8 cellular contexts compared by ENCODE assay signal in the genomic region with DNA sequence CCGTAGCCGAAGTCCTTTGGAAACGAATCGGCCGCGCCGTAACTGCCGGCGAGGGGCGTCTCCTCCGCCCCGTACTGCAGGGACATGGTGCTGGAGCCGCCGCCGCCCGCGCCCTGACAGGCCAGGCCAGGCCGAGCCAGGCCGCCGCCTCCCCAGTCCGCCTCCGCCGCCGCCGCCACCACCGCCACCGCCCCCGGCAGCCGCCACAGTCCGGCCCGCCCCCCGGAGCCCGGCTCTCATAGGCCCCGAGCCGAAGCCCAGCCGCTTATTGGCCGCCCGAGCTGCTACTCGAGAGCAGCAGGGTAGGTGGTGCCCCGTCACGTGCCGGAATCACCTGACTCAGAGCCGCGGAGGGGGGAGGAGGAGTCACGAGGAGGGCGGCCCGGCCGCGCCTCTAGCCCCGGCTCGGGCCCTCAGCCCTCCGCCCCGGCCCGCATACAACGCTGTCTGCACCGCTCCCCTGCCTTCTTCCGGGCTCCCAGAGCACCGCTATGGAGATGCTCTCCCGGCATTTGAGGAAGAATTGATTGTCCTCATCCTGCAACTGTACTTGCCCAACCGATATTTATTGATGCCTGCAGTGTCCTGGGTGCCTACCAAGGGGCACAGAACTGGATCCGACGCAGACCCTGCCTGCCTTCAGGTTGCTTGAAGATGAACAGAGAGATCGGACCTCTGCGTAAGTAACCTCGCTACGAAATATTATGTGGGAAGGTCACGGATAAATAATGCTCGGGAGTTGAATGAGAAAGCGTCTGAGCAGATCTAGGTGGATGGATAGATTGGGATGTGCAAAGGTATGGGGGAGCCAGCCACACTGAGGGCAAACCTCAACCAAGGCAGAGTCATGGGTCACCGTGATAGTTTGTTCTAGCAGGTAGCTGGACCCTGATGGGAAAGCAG. TPM values are rescaled to one million over a fixed set of nuclear protein-coding genes. Genes with fewer than 3 reads are reported as not detected.
A peak's percentile ranks its signal among the peaks of the same experiment; 100 is the strongest.
DNase-seq lines count a peak whose midpoint lies in the region; ATAC-seq and TF ChIP-seq lines count a peak whose summit lies in the region.

A gene with protein sequence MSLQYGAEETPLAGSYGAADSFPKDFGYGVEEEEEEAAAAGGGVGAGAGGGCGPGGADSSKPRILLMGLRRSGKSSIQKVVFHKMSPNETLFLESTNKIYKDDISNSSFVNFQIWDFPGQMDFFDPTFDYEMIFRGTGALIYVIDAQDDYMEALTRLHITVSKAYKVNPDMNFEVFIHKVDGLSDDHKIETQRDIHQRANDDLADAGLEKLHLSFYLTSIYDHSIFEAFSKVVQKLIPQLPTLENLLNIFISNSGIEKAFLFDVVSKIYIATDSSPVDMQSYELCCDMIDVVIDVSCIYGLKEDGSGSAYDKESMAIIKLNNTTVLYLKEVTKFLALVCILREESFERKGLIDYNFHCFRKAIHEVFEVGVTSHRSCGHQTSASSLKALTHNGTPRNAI (minus strand): TSS at position 212 of the 903 bp plus-strand sequence. CDS start 126 bp downstream, at position 86.

- peak within 1 kb of the TSS; percentile 95 for H3K4me3 Mint-ChIP-seq in type B pancreatic cell

- 0 to 1% methylated on average over 43 to 66 of the region's 70 CpGs for WGBS in heart right ventricle, 2 donors

- peak within 1 kb of the TSS; percentile 95 for H3K27ac Mint-ChIP-seq in type B pancreatic cell

- H3K9me3 ChIP-seq in heart right ventricle = no peaks in the 10 kb centered on the region

- H3K27me3 ChIP-seq in heart right ventricle = no peaks in the 10 kb centered on the region

- ATAC-seq in HG02884 (IDR thresholded peaks at IDR 0.05; ENCODE audit: unreplicated experiment) = peak; percentile 86
- peak; percentile 97 to 99 (median 98) for ATAC-seq in heart right ventricle

- H3K36me3 ChIP-seq in heart right ventricle = peaks cover 0 to 42% (median 13%) of the 10 kb centered on the region in 9 donors

- DNase-seq in NCI-H1694 (lab: John Stamatoyannopoulos, UW) (peak; percentile 90), amniotic epithelial cell (ENCODE audit: low read depth) (peak; percentile 95), heart right ventricle (peak; percentile 100), posterior cingulate gyrus (peak; percentile 99 to 100 (median 100)), type B pancreatic cell (ENCODE audit: extremely low spot score, unreplicated experiment) (peak; percentile 99)

- intact Hi-C loops in T-helper 1 cell treated with Interleukin-12 subunit alpha and Interleukin-12 subunit beta and Interleukin-4 antibody, amounts not matched to agents 30 ng/mL and 1 ng/mL, for 36 hours (cut with micrococcal nuclease) = loop anchor here (1.0 to 10.0 kb wide), 10 partner anchors 13 to 1385 kb away; a partner anchor contains a TSS
- intact Hi-C loops in heart right ventricle (cut with DNase I) (loop anchor here in 8 of 10 donors (1.0 to 10.0 kb wide), 9 partner anchors 13 to 715 kb away; a partner anchor contains a TSS), posterior cingulate gyrus (cut with DNase I) (loop anchor here (1.0 to 5.0 kb wide), 2 partner anchors 13 to 232 kb away; a partner anchor contains a TSS)

- peaks cover 16% of the 10 kb centered on the region for H3K4me1 Mint-ChIP-seq in type B pancreatic cell (ENCODE audit: unreplicated experiment)

- peak within 1 kb of the TSS; percentile 32 to 93 (median 90) for H3K27ac ChIP-seq in heart right ventricle

- H3K9me3 Mint-ChIP-seq in type B pancreatic cell = no peaks in the 10 kb centered on the region

- peaks cover 0 to 81% (median 60%) of the 10 kb centered on the region in 9 donors for H3K4me1 ChIP-seq in heart right ventricle

- no peak for TF ChIP-seq CTCF in heart right ventricle (IDR thresholded peaks at IDR 0.05)
- no peak for TF ChIP-seq CTCF in type B pancreatic cell (conservative IDR thresholded peaks at IDR 0.05)

- peak within 1 kb of the TSS; percentile 74 to 98 (median 95) for H3K4me3 ChIP-seq in heart right ventricle

- H3K36me3 Mint-ChIP-seq in type B pancreatic cell = peaks cover 11% of the 10 kb centered on the region

- no peaks in the 10 kb centered on the region for H3K27me3 Mint-ChIP-seq in type B pancreatic cell

- TF ChIP-seq POLR2A in GM15510 (IDR thresholded peaks at IDR 0.05; ENCODE audit: borderline replicate concordance, extremely low read depth, insufficient read length) = peak; percentile 59

RNA-seq across cellular contexts. Expression of the gene that starts here (rescaled TPM):
- 21.9 and 22.1 TPM in 2 replicates for total RNA-seq in T-helper 1 cell treated with Interleukin-12 subunit alpha and Interleukin-12 subunit beta and Interleukin-4 antibody, amounts not matched to agents 30 ng/mL and 1 ng/mL, for 36 hours
- total RNA-seq in heart right ventricle (10 to 100 TPM; 20.3 to 32.3 (median 23.2) TPM), type B pancreatic cell (ENCODE audit: low replicate concordance) (25.3 and 26.1 TPM in 2 replicates)
- 10 to 100 TPM in 1 of 2 donors, 1 to 10 TPM in 1; 6.9 to 16.6 TPM for polyA plus RNA-seq in heart right ventricle

Comparison
In these comparisons a context has a peak if more than half of its experiments do, and no peak if none do; other contexts are left out.
1. Peak in every context shown above with its lines: DNase-seq, ATAC-seq, H3K4me3 ChIP-seq and H3K27ac ChIP-seq.